20 cellular contexts compared by ENCODE assay signal in the genomic region with DNA sequence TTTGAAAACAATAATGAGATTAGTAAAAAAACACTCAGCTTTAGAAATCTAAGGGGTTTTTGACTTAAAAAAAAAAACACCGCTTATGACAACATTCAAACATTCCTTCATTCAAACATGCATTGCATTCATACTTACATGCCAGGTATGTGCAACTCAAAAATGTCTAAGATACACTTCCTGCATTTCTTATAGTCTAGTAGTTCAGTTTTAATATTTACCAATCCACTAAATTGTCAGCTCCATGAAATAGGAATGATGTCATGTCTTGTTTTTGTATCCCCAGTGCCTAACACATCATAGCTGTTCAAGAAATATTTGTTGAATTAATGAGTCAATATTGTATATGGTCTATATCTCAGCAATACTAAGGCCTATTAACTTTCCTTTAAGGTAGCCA.
"Had no signal": no experiment of that assay in that cellular context is flagged by ENCODE, and none has a peak within 500 bp of the region (broad histone marks: within the 10 kb centered on the region; RNA-seq: fewer than 3 reads in every experiment).

No MANE protein-coding gene starts in this region.

- H3K4me1 ChIP-seq: prostate gland, thyroid gland had no signal

- H3K4me1 Mint-ChIP-seq: memory B cell had no signal

- H3K36me3 Mint-ChIP-seq: brain; memory B cell; natural killer cell treated with Interleukin-12 subunit alpha and Interleukin-12 subunit beta and Interleukin-15 and Interleukin-18, amount 100 ng/mL, for 72 hours; WTC11 had no signal

- H3K4me3 Mint-ChIP-seq: activated naive CD8-positive, alpha-beta T cell treated with anti-CD3 and anti-CD28 coated beads, Interleukin-2, amount 50 U/mL, for 24 hours; activated T-cell treated with anti-CD3 and anti-CD28 coated beads, Interleukin-2, amount 50 U/mL, for 4 hours; brain; memory B cell; natural killer cell treated with Interleukin-12 subunit alpha and Interleukin-12 subunit beta and Interleukin-15 and Interleukin-18, amount 100 ng/mL, for 72 hours; T-helper 1 cell treated with Interleukin-12 subunit alpha and Interleukin-12 subunit beta and Interleukin-4 antibody, amounts not matched to agents 30 μg/mL and 1 μg/mL, for 36 hours; WTC11 had no signal

- H3K4me3 ChIP-seq: coronary artery, ovary, prostate gland, thyroid gland had no signal

- H3K27me3 ChIP-seq: ovary, thyroid gland had no signal

- H3K27ac ChIP-seq: coronary artery, ovary, prostate gland, thyroid gland had no signal

- H3K27me3 Mint-ChIP-seq: activated naive CD8-positive, alpha-beta T cell treated with anti-CD3 and anti-CD28 coated beads, Interleukin-2, amount 50 U/mL, for 24 hours; brain; natural killer cell treated with Interleukin-12 subunit alpha and Interleukin-12 subunit beta and Interleukin-15 and Interleukin-18, amount 100 ng/mL, for 72 hours had no signal

- ATAC-seq: activated naive CD8-positive, alpha-beta T cell treated with anti-CD3 and anti-CD28 coated beads, Interleukin-2, amount 50 U/mL, for 24 hours; activated T-cell treated with anti-CD3 and anti-CD28 coated beads, Interleukin-2, amount 50 U/mL, for 4 hours; left ventricle myocardium superior; natural killer cell treated with Interleukin-12 subunit alpha and Interleukin-12 subunit beta and Interleukin-15 and Interleukin-18, amount 100 ng/mL, for 72 hours; stimulated activated naive CD8-positive, alpha-beta T cell treated with anti-CD3 and anti-CD28 coated beads, Interleukin-15, Interleukin-2, amounts not matched to agents 100 U/mL and 50 U/mL, for 24 hours had no signal

- H3K9me3 ChIP-seq: ovary, prostate gland, thyroid gland had no signal

- H3K9me3 Mint-ChIP-seq: activated T-cell treated with anti-CD3 and anti-CD28 coated beads, Interleukin-2, amount 50 U/mL, for 4 hours; memory B cell; natural killer cell treated with Interleukin-12 subunit alpha and Interleukin-12 subunit beta and Interleukin-15 and Interleukin-18, amount 100 ng/mL, for 72 hours; T-helper 1 cell treated with Interleukin-12 subunit alpha and Interleukin-12 subunit beta and Interleukin-4 antibody, amounts not matched to agents 30 μg/mL and 1 μg/mL, for 36 hours had no signal

- H3K27ac Mint-ChIP-seq: activated naive CD8-positive, alpha-beta T cell treated with anti-CD3 and anti-CD28 coated beads, Interleukin-2, amount 50 U/mL, for 24 hours; memory B cell; natural killer cell treated with Interleukin-12 subunit alpha and Interleukin-12 subunit beta and Interleukin-15 and Interleukin-18, amount 100 ng/mL, for 72 hours; T-helper 1 cell treated with Interleukin-12 subunit alpha and Interleukin-12 subunit beta and Interleukin-4 antibody, amounts not matched to agents 30 μg/mL and 1 μg/mL, for 36 hours; WTC11 had no signal

- H3K36me3 ChIP-seq: ovary, prostate gland, thyroid gland had no signal

- DNase-seq: activated CD4-positive, alpha-beta T cell treated with anti-CD3 and anti-CD28 coated beads, Interleukin-2, amount 50 U/mL, for 4 hours; activated CD8-positive, alpha-beta memory T cell treated with anti-CD3 and anti-CD28 coated beads, Interleukin-2, amount 50 U/mL, for 48 hours; activated naive CD4-positive, alpha-beta T cell treated with Interleukin-2 at 50 U/mL for 16 hours; activated naive CD8-positive, alpha-beta T cell treated with anti-CD3 and anti-CD28 coated beads, Interleukin-2, amount 50 U/mL, for 24 hours; activated T-cell treated with anti-CD3 and anti-CD28 coated beads, Interleukin-2, amount 50 U/mL, for 4 hours; caudate nucleus; foreskin fibroblast; left ventricle myocardium superior; ovary; stimulated activated CD4-positive, alpha-beta T cell treated with anti-CD3 and anti-CD28 coated beads, Interleukin-4, amount 100 ng/mL, for 4 hours; stimulated activated naive CD8-positive, alpha-beta T cell treated with anti-CD3 and anti-CD28 coated beads, Interleukin-15, Interleukin-2, amounts not matched to agents 100 U/mL and 50 U/mL, for 24 hours; T1000; thyroid gland had no signal
